26 cellular contexts compared by ENCODE assay signal in genomic region chr6:43836507-43836906, GRCh38.
DNase-seq lines count a peak whose midpoint lies in the region; ATAC-seq, FAIRE-seq and TF ChIP-seq lines count a peak whose summit lies in the region.
"Had no signal": no experiment of that assay in that cellular context is flagged by ENCODE, and none has a peak within 500 bp of the region (broad histone marks: within the 10 kb centered on the region; RNA-seq: fewer than 3 reads in every experiment).

No MANE protein-coding gene starts in this region.

- no peak overlapping the region for H3K4me3 Mint-ChIP-seq in CD14-positive monocyte
- H3K4me3 Mint-ChIP-seq in HFFc6: no peak overlapping the region
- peak overlapping the region; percentile 67 for H3K4me3 Mint-ChIP-seq in astrocyte (ENCODE audit: unreplicated experiment)
- no peak overlapping the region for H3K4me3 Mint-ChIP-seq in stimulated activated naive CD8-positive, alpha-beta T cell treated with anti-CD3 and anti-CD28 coated beads, Interleukin-15, amount 100 ng/mL, for 72 hours
- H3K4me3 Mint-ChIP-seq: activated naive CD4-positive, alpha-beta T cell treated with anti-CD3 and anti-CD28 coated beads, Interleukin-2, amount 50 U/mL, for 24 hours; T-helper 2 cell treated with Interferon-gamma antibody and Interleukin-4, amounts not matched to agents 5 μg/mL and 100 μg/mL, for 36 hours had no signal

- H3K27ac Mint-ChIP-seq in CD14-positive monocyte: no peak overlapping the region
- H3K27ac Mint-ChIP-seq in HFFc6: no peak overlapping the region; the same call in 1 of the 2 replicates
- peak overlapping the region; percentile 58 for H3K27ac Mint-ChIP-seq in astrocyte (ENCODE audit: unreplicated experiment)
- no peak overlapping the region for H3K27ac Mint-ChIP-seq in stimulated activated naive CD8-positive, alpha-beta T cell treated with anti-CD3 and anti-CD28 coated beads, Interleukin-15, amount 100 ng/mL, for 72 hours
- H3K27ac Mint-ChIP-seq: T-helper 2 cell treated with Interferon-gamma antibody and Interleukin-4, amounts not matched to agents 5 μg/mL and 100 μg/mL, for 36 hours had no signal

- H3K9me3 Mint-ChIP-seq in CD14-positive monocyte (no peaks in the 10 kb centered on the region), HFFc6 (no peaks in the 10 kb centered on the region), astrocyte (ENCODE audit: unreplicated experiment) (no peaks in the 10 kb centered on the region)
- H3K9me3 Mint-ChIP-seq in stimulated activated naive CD8-positive, alpha-beta T cell treated with anti-CD3 and anti-CD28 coated beads, Interleukin-15, amount 100 ng/mL, for 72 hours: no peaks in the 10 kb centered on the region
- H3K9me3 Mint-ChIP-seq: activated naive CD4-positive, alpha-beta T cell treated with anti-CD3 and anti-CD28 coated beads, Interleukin-2, amount 50 U/mL, for 24 hours; T-helper 2 cell treated with Interferon-gamma antibody and Interleukin-4, amounts not matched to agents 5 μg/mL and 100 μg/mL, for 36 hours had no signal

- H3K4me1 Mint-ChIP-seq in CD14-positive monocyte: peaks cover 17% of the 10 kb centered on the region
- peaks cover 48% of the 10 kb centered on the region for H3K4me1 Mint-ChIP-seq in HFFc6 (ENCODE audit: low read depth)
- H3K4me1 Mint-ChIP-seq in astrocyte (ENCODE audit: low read depth, unreplicated experiment): peaks cover 30% of the 10 kb centered on the region
- H3K4me1 Mint-ChIP-seq in stimulated activated naive CD8-positive, alpha-beta T cell treated with anti-CD3 and anti-CD28 coated beads, Interleukin-15, amount 100 ng/mL, for 72 hours: peaks cover 6% of the 10 kb centered on the region
- H3K4me1 Mint-ChIP-seq: activated naive CD4-positive, alpha-beta T cell treated with anti-CD3 and anti-CD28 coated beads, Interleukin-2, amount 50 U/mL, for 24 hours had no signal

- H3K27me3 ChIP-seq in astrocyte (ENCODE audit: insufficient read depth, low read length): peaks cover 5% of the 10 kb centered on the region
- H3K27me3 ChIP-seq: BE2C, neutrophil, Peyer's patch, tibial nerve had no signal

- H3K27me3 Mint-ChIP-seq in CD14-positive monocyte (ENCODE audit: low read depth in 3 of 3): peaks cover 2 to 6% (median 2%) of the 10 kb centered on the region in 3 donors
- peaks cover 8% of the 10 kb centered on the region for H3K27me3 Mint-ChIP-seq in HFFc6 (ENCODE audit: insufficient read depth)
- H3K27me3 Mint-ChIP-seq in astrocyte (ENCODE audit: low read depth, unreplicated experiment): peaks cover 20% of the 10 kb centered on the region
- peaks cover 10% of the 10 kb centered on the region for H3K27me3 Mint-ChIP-seq in stimulated activated naive CD8-positive, alpha-beta T cell treated with anti-CD3 and anti-CD28 coated beads, Interleukin-15, amount 100 ng/mL, for 72 hours
- H3K27me3 Mint-ChIP-seq: activated naive CD4-positive, alpha-beta T cell treated with anti-CD3 and anti-CD28 coated beads, Interleukin-2, amount 50 U/mL, for 24 hours had no signal

- H3K4me3 ChIP-seq in astrocyte (ENCODE audit: insufficient read depth, low read depth, low read length) (no peak overlapping the region), kidney (ENCODE audit: low read length in 2 of 2) (no peak overlapping the region)
- H3K4me3 ChIP-seq: Peyer's patch, tibial nerve had no signal

- H3K4me1 ChIP-seq in astrocyte (ENCODE audit: insufficient read depth, low read length) (peaks cover 10% of the 10 kb centered on the region), kidney (ENCODE audit: control insufficient read depth in 1 of 2, insufficient read depth in 1 of 2, low read depth in 1 of 2, low read length in 2 of 2) (peaks cover 26 to 30% of the 10 kb centered on the region in 2 donors)

- no peaks in the 10 kb centered on the region for H3K36me3 Mint-ChIP-seq in CD14-positive monocyte
- H3K36me3 Mint-ChIP-seq in HFFc6 (ENCODE audit: low read depth): no peaks in the 10 kb centered on the region
- no peaks in the 10 kb centered on the region for H3K36me3 Mint-ChIP-seq in astrocyte (ENCODE audit: low read depth, unreplicated experiment)
- H3K36me3 Mint-ChIP-seq: activated naive CD4-positive, alpha-beta T cell treated with anti-CD3 and anti-CD28 coated beads, Interleukin-2, amount 50 U/mL, for 24 hours had no signal

- ATAC-seq in HG03045 (IDR thresholded peaks at IDR 0.05; ENCODE audit: unreplicated experiment) (no peak), GM18909 (IDR thresholded peaks at IDR 0.05; ENCODE audit: poor library complexity, unreplicated experiment) (no peak)
- ATAC-seq in stimulated activated naive CD8-positive, alpha-beta T cell treated with anti-CD3 and anti-CD28 coated beads, Interleukin-15, amount 100 ng/mL, for 72 hours: no peak
- ATAC-seq: sciatic nerve had no signal

- H3K27ac ChIP-seq in astrocyte (ENCODE audit: low read depth, low read length) (no peak overlapping the region), kidney (ENCODE audit: low read depth in 2 of 2, low read length in 2 of 2) (peak overlapping the region; percentile 20 to 35)
- H3K27ac ChIP-seq: neutrophil, Peyer's patch, tibial nerve had no signal

- H3K36me3 ChIP-seq in astrocyte (ENCODE audit: insufficient read depth, low read length) (no peaks in the 10 kb centered on the region), kidney (ENCODE audit: control insufficient read depth in 1 of 2, insufficient read depth in 2 of 2, low read length in 2 of 2) (no peaks in the 10 kb centered on the region)
- H3K36me3 ChIP-seq: BE2C, neutrophil, Peyer's patch, tibial nerve had no signal

- no peak for FAIRE-seq in astrocyte (lab: Jason Lieb, UNC)
- FAIRE-seq in kidney (lab: Jason Lieb, UNC): no peak
- FAIRE-seq: endothelial cell of umbilical vein had no signal

- H3K9ac ChIP-seq in astrocyte (ENCODE audit: low read length) (no peak overlapping the region), kidney (ENCODE audit: low read length in 2 of 2) (no peak overlapping the region)

- H3K4me2 ChIP-seq in astrocyte (ENCODE audit: low read length): no peak overlapping the region

- TF ChIP-seq CTCF in CD14-positive monocyte (IDR thresholded peaks at IDR 0.05): no peak
- no peak for TF ChIP-seq CTCF in HFFc6 (IDR thresholded peaks at IDR 0.05)
- no peak for TF ChIP-seq CTCF in astrocyte (IDR thresholded peaks at IDR 0.05; ENCODE audit: insufficient read depth, low read depth, low read length)
- no peak for TF ChIP-seq CTCF in kidney (IDR thresholded peaks at IDR 0.05; ENCODE audit: borderline replicate concordance, extremely low read depth, insufficient read depth)
- no peak for TF ChIP-seq CTCF in GM10266 (IDR thresholded peaks at IDR 0.05; ENCODE audit: control insufficient read depth, insufficient read depth, low read depth, missing control alignments)

- no peaks in the 10 kb centered on the region for H3K9me3 ChIP-seq in astrocyte (ENCODE audit: insufficient read depth, low read depth, low read length)
- no peaks in the 10 kb centered on the region for H3K9me3 ChIP-seq in kidney (ENCODE audit: control insufficient read depth in 1 of 2, low read length in 2 of 2)
- H3K9me3 ChIP-seq: BE2C, neutrophil, Peyer's patch, tibial nerve had no signal

- H3K79me2 ChIP-seq in astrocyte (ENCODE audit: insufficient read depth, low read length): no peaks in the 10 kb centered on the region

- intact Hi-C loops in CD14-positive monocyte (cut with micrococcal nuclease) (no loop called here), kidney (cut with DNase I) (no loop called here)

- DNase-seq in CD14-positive monocyte (ENCODE audit: low spot score) (peak; percentile 28), HFFc6 (peak; percentile 40), astrocyte (ENCODE audit: low read depth) (no peak), kidney (peak; percentile 22), GM10266 (ENCODE audit: extremely low spot score) (no peak)
- no peak for DNase-seq in stimulated activated naive CD8-positive, alpha-beta T cell treated with anti-CD3 and anti-CD28 coated beads, Interleukin-15, amount 100 ng/mL, for 72 hours
- DNase-seq: activated CD4-positive, alpha-beta T cell treated with anti-CD3 and anti-CD28 coated beads for 48 hours; activated CD8-positive, alpha-beta memory T cell treated with anti-CD3 and anti-CD28 coated beads for 24 hours; activated T-cell treated with anti-CD3 and anti-CD28 coated beads for 4 hours; amygdala; BE2C; GDM1; Karpas-422; NCI-H1436 treated with DMSO at 0.1 percent for 48 hours; NCI-H2107; SHP77 treated with DMSO at 0.1 percent for 48 hours; stimulated activated CD4-positive, alpha-beta T cell treated with anti-CD3 and anti-CD28 coated beads, Interleukin-4, amount 100 ng/mL, for 1 hour had no signal

- H4K20me1 ChIP-seq in astrocyte (ENCODE audit: insufficient read depth, low read length): no peaks in the 10 kb centered on the region

- no peak overlapping the region for H2AFZ ChIP-seq in astrocyte (ENCODE audit: low read depth, low read length)

Comparison
In these comparisons a context has a peak if more than half of its experiments do, and no peak if none do; other contexts are left out.
1. DNase-seq: peak in CD14-positive monocyte (single experiment), HFFc6 (single experiment) and kidney (single experiment); none in astrocyte (single experiment), GM10266 (single experiment) and stimulated activated naive CD8-positive, alpha-beta T cell treated with anti-CD3 and anti-CD28 coated beads, Interleukin-15, amount 100 ng/mL, for 72 hours (0 of 2).